In genomic region chr17:15931394-15931793, GRCh38 we compare ENCODE assay signal across 16 cellular contexts. TPM values are rescaled to one million over a fixed set of nuclear protein-coding genes. Genes with fewer than 3 reads are reported as not detected.
"Had no signal": no experiment of that assay in that cellular context is flagged by ENCODE, and none has a peak within 500 bp of the region (broad histone marks: within the 10 kb centered on the region; RNA-seq: fewer than 3 reads in every experiment).

No MANE protein-coding gene starts in this region.

- H3K4me3 ChIP-seq: colonic mucosa, thyroid gland had no signal

- H3K4me1 ChIP-seq: colonic mucosa, thyroid gland had no signal

- H3K27me3 ChIP-seq: colonic mucosa, thyroid gland had no signal

- H3K36me3 ChIP-seq: colonic mucosa, thyroid gland had no signal

- H3K9me3 ChIP-seq: colonic mucosa, thyroid gland had no signal

- H3K27ac ChIP-seq: colonic mucosa, thyroid gland had no signal

- DNase-seq: activated CD4-positive, alpha-beta memory T cell treated with anti-CD3 and anti-CD28 coated beads for 36 hours; activated CD4-positive, alpha-beta T cell treated with anti-CD3 and anti-CD28 coated beads for 36 hours; activated naive CD4-positive, alpha-beta T cell; activated naive CD8-positive, alpha-beta T cell treated with anti-CD3 and anti-CD28 coated beads, Interleukin-2, amount 10 ng/mL, durations not matched to agents 7 days and 5 days; activated T-cell treated with anti-CD3 and anti-CD28 coated beads for 4 hours; amygdala; central memory CD4-positive, alpha-beta T cell; colonic mucosa; mammary epithelial cell; nephron progenitor cell; occipital lobe; retina; stimulated activated CD8-positive, alpha-beta memory T cell treated with anti-CD3 and anti-CD28 coated beads, Interleukin-4, amount 100 ng/mL, for 48 hours; stimulated activated naive CD4-positive, alpha-beta T cell treated with Interleukin-2 at 50 U/mL for 16 hours; thyroid gland had no signal

- ATAC-seq: activated CD4-positive, alpha-beta T cell treated with anti-CD3 and anti-CD28 coated beads for 36 hours; left lobe of liver had no signal

RNA-seq across cellular contexts. Expression of gene ADORA2B, which starts 13.5 kb away (rescaled TPM):
- total RNA-seq: thyroid gland had no signal
